11 cellular contexts compared by ENCODE assay signal in the genomic region with DNA sequence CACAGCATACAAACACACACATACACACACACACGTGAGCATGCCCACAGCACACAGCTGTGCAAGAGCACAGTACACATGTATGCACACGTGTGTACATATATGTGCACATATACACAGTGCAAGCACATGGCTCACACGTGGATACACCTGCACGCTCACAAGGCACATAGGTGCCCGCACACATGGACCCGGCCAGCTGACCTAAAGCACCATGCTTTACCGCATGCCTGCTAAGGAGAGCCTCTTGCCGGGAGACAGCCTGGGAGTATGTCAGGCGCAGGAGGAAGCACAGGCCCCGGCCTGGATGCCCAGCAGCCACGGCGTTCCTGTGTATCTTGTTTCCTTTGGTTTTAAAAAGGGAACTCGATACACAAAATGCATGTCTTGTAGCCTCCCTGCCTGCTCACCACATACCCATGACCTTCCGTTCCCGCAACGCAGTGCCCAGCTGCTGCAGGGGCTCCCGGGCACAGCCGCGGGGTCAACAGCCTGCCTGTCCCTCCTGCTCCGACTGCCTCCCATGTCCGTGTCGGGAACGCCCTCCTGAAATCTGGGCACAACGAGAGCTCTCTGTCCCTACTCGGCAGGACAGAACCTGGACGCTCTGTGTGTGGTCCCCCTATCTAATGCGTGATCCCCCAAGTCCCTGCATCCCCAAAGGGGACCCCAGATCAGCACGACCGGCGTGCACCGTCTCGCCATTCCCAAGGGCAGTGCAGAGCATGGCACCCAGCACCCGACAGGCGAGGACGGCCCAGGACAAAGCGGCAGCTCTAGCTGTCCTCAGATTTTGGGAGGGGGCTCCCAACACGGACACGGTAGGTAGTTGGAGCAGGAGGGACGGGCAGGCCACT. TPM values are rescaled to one million over a fixed set of nuclear protein-coding genes. Genes with fewer than 3 reads are reported as not detected.
DNase-seq lines count a peak whose midpoint lies in the region; TF ChIP-seq lines count a peak whose summit lies in the region.
"Had no signal": no experiment of that assay in that cellular context is flagged by ENCODE, and none has a peak within 500 bp of the region (broad histone marks: within the 10 kb centered on the region; RNA-seq: fewer than 3 reads in every experiment).

No MANE protein-coding gene starts in this region.

- H3K9me2 ChIP-seq in SK-N-SH: no peaks in the 10 kb centered on the region

- no peaks in the 10 kb centered on the region for H4K20me1 ChIP-seq in SK-N-SH (ENCODE audit: insufficient read depth)

- H3K79me2 ChIP-seq in SK-N-SH (ENCODE audit: insufficient read depth): no peaks in the 10 kb centered on the region

- H3K9me3 ChIP-seq in liver (ENCODE audit: control insufficient read depth in 4 of 4, low read length in 3 of 4) (no peaks in the 10 kb centered on the region), thymus (ENCODE audit: control insufficient read depth) (no peaks in the 10 kb centered on the region), SK-N-SH (no peaks in the 10 kb centered on the region)

- peaks cover 8% of the 10 kb centered on the region for H3K27me3 Mint-ChIP-seq in activated naive CD4-positive, alpha-beta T cell treated with anti-CD3 and anti-CD28 coated beads, Interleukin-2, amount 10 ng/mL, durations not matched to agents 7 days and 5 days
- H3K27me3 Mint-ChIP-seq in activated T-helper 2 cell treated with anti-CD3 and anti-CD28 coated beads, Interferon-gamma antibody, Interleukin-2, Interleukin-4, amounts not matched to agents 10 μg/mL and 5 μg/mL and 100 μg/mL, durations not matched to agents 14 hours and 24 hours and 36 hours (ENCODE audit: low read depth): no peaks in the 10 kb centered on the region

- no peak for TF ChIP-seq RAD21 in liver (IDR thresholded peaks at IDR 0.05)
- no peak for TF ChIP-seq RAD21 in SK-N-SH (IDR thresholded peaks at IDR 0.05; ENCODE audit: low read length)

- H3F3A ChIP-seq in SK-N-SH (replicated peaks; ENCODE audit: insufficient read depth): no peaks in the 10 kb centered on the region

- H3K36me3 ChIP-seq in liver (ENCODE audit: control insufficient read depth in 4 of 4, insufficient read depth in 3 of 4, low read depth in 1 of 4, low read length in 3 of 4): no peaks in the 10 kb centered on the region
- no peaks in the 10 kb centered on the region for H3K36me3 ChIP-seq in thymus (ENCODE audit: control insufficient read depth, insufficient read depth)
- H3K36me3 ChIP-seq in SK-N-SH (replicated peaks in 1 of 2; ENCODE audit: control insufficient read depth in 1 of 2, insufficient read depth in 2 of 2, low read length in 1 of 2): no peaks in the 10 kb centered on the region

- intact Hi-C loops in activated T-helper 2 cell treated with anti-CD3 and anti-CD28 coated beads, Interferon-gamma antibody, Interleukin-2, Interleukin-4, amounts not matched to agents 10 μg/mL and 5 μg/mL and 100 μg/mL, durations not matched to agents 14 hours and 24 hours and 36 hours (cut with micrococcal nuclease): loop anchor here (5.0 kb wide), 2 partner anchors 101 to 496 kb away; a partner anchor contains a TSS

- H3K27me3 ChIP-seq in liver (ENCODE audit: control insufficient read depth in 4 of 4, insufficient read depth in 4 of 4, low read length in 3 of 4): no peaks in the 10 kb centered on the region
- no peaks in the 10 kb centered on the region for H3K27me3 ChIP-seq in thymus (ENCODE audit: control insufficient read depth, insufficient read depth)
- no peaks in the 10 kb centered on the region for H3K27me3 ChIP-seq in SK-N-SH (ENCODE audit: insufficient read depth)

- peaks cover 21% of the 10 kb centered on the region for H3K36me3 Mint-ChIP-seq in activated naive CD4-positive, alpha-beta T cell treated with anti-CD3 and anti-CD28 coated beads, Interleukin-2, amount 10 ng/mL, durations not matched to agents 7 days and 5 days
- peaks cover 15% of the 10 kb centered on the region for H3K36me3 Mint-ChIP-seq in activated T-helper 2 cell treated with anti-CD3 and anti-CD28 coated beads, Interferon-gamma antibody, Interleukin-2, Interleukin-4, amounts not matched to agents 10 μg/mL and 5 μg/mL and 100 μg/mL, durations not matched to agents 14 hours and 24 hours and 36 hours (ENCODE audit: low read depth)

- H3K4me2 ChIP-seq in SK-N-SH: no peak overlapping the region

- H3K4me3 ChIP-seq in liver (ENCODE audit: low read depth in 1 of 3, low read length in 3 of 3): peak overlapping the region; percentile 18 to 88 (median 62)
- H3K4me3 ChIP-seq in thymus (ENCODE audit: low read length): no peak overlapping the region
- no peak overlapping the region for H3K4me3 ChIP-seq in SK-N-SH (ENCODE audit: low read depth in 2 of 2, low read length in 1 of 2)

- CTCF ChIA-PET in activated naive CD4-positive, alpha-beta T cell treated with anti-CD3 and anti-CD28 coated beads, Interleukin-2, amount 10 ng/mL, durations not matched to agents 7 days and 5 days (lab: Charles Lee): interaction anchor here (1.0 to 1.4 kb wide), 3 partner anchors 32 to 185 kb away, joined by 3 read pairs; no protein-coding TSS in a partner anchor
- CTCF ChIA-PET in SK-N-SH (lab: Yijun Ruan, JAX): interaction anchor here (1.3 to 1.4 kb wide), 2 partner anchors 32 to 59 kb away, joined by 5 to 7 read pairs; no protein-coding TSS in a partner anchor

- DNase-seq in activated naive CD4-positive, alpha-beta T cell treated with anti-CD3 and anti-CD28 coated beads, Interleukin-2, amount 10 ng/mL, durations not matched to agents 7 days and 5 days: no peak
- DNase-seq in activated naive CD4-positive, alpha-beta T cell treated with anti-CD3 and anti-CD28 coated beads, Interleukin-2, amount 50 U/mL, for 16 hours: no peak
- no peak for DNase-seq in activated T-helper 2 cell treated with anti-CD3 and anti-CD28 coated beads, Interferon-gamma antibody, Interleukin-2, Interleukin-4, amounts not matched to agents 10 μg/mL and 5 μg/mL and 100 μg/mL, durations not matched to agents 14 hours and 24 hours and 36 hours (ENCODE audit: low spot score)
- no peak for DNase-seq in cerebellar cortex (ENCODE audit: low spot score)
- DNase-seq in SK-N-SH: no peak
- DNase-seq in DMS53 (lab: John Stamatoyannopoulos, UW): no peak
- DNase-seq: foreskin keratinocyte, NCI-H526 treated with DMSO at 0.1 percent for 48 hours had no signal

- peaks cover 72% of the 10 kb centered on the region for H3K4me1 Mint-ChIP-seq in activated naive CD4-positive, alpha-beta T cell treated with anti-CD3 and anti-CD28 coated beads, Interleukin-2, amount 10 ng/mL, durations not matched to agents 7 days and 5 days
- peaks cover 57% of the 10 kb centered on the region for H3K4me1 Mint-ChIP-seq in activated T-helper 2 cell treated with anti-CD3 and anti-CD28 coated beads, Interferon-gamma antibody, Interleukin-2, Interleukin-4, amounts not matched to agents 10 μg/mL and 5 μg/mL and 100 μg/mL, durations not matched to agents 14 hours and 24 hours and 36 hours (ENCODE audit: low read depth)

- TF ChIP-seq EP300 in SK-N-SH (IDR thresholded peaks at IDR 0.05; ENCODE audit: borderline replicate concordance in 1 of 2, low read depth in 1 of 2, low read length in 1 of 2): no peak

- WGBS in liver: 33% methylated on average over 39 of the region's 39 CpGs
- 47% methylated on average over 39 of the region's 39 CpGs for WGBS in thymus
- 92% methylated on average over 20 of the region's 39 CpGs for WGBS in SK-N-SH (ENCODE audit: low lambda C conversion rate)

- H3K9me3 Mint-ChIP-seq in activated naive CD4-positive, alpha-beta T cell treated with anti-CD3 and anti-CD28 coated beads, Interleukin-2, amount 10 ng/mL, durations not matched to agents 7 days and 5 days: no peaks in the 10 kb centered on the region
- H3K9me3 Mint-ChIP-seq in activated T-helper 2 cell treated with anti-CD3 and anti-CD28 coated beads, Interferon-gamma antibody, Interleukin-2, Interleukin-4, amounts not matched to agents 10 μg/mL and 5 μg/mL and 100 μg/mL, durations not matched to agents 14 hours and 24 hours and 36 hours: no peaks in the 10 kb centered on the region

- H3K4me1 ChIP-seq in liver (ENCODE audit: control insufficient read depth in 4 of 4, insufficient read depth in 4 of 4, low read length in 3 of 4): peaks cover 22 to 71% (median 56%) of the 10 kb centered on the region in 4 donors
- peaks cover 69% of the 10 kb centered on the region for H3K4me1 ChIP-seq in thymus (ENCODE audit: control insufficient read depth, insufficient read depth, low read length)
- peaks cover 0 to 2% of the 10 kb centered on the region in 2 experiments; a peak in 1 of 4 replicates for H3K4me1 ChIP-seq in SK-N-SH (ENCODE audit: control insufficient read depth in 1 of 2, insufficient read depth in 2 of 2, low read depth in 1 of 2, low read length in 1 of 2)
- H3K4me1 ChIP-seq: foreskin keratinocyte had no signal

- peak overlapping the region; percentile 98 for H3K27ac Mint-ChIP-seq in activated naive CD4-positive, alpha-beta T cell treated with anti-CD3 and anti-CD28 coated beads, Interleukin-2, amount 10 ng/mL, durations not matched to agents 7 days and 5 days
- H3K27ac Mint-ChIP-seq in activated T-helper 2 cell treated with anti-CD3 and anti-CD28 coated beads, Interferon-gamma antibody, Interleukin-2, Interleukin-4, amounts not matched to agents 10 μg/mL and 5 μg/mL and 100 μg/mL, durations not matched to agents 14 hours and 24 hours and 36 hours: peak overlapping the region; percentile 38

- H3K27ac ChIP-seq in liver (ENCODE audit: low read depth in 1 of 2, low read length in 2 of 2) (peak overlapping the region; percentile 93 to 96), thymus (ENCODE audit: low read depth) (peak overlapping the region; percentile 15), SK-N-SH (ENCODE audit: low read depth in 2 of 2, low read length in 1 of 2) (no peak overlapping the region)
- H3K27ac ChIP-seq: foreskin keratinocyte, parathyroid adenoma had no signal

- POLR2A ChIA-PET in SK-N-SH (lab: Yijun Ruan, JAX): no interaction called here

- TF ChIP-seq CTCF in liver (IDR thresholded peaks at IDR 0.05; ENCODE audit: low read depth, low read length, missing input control): no peak
- TF ChIP-seq CTCF in SK-N-SH (IDR thresholded peaks at IDR 0.05): no peak

- peak overlapping the region; percentile 44 for H3K4me3 Mint-ChIP-seq in activated naive CD4-positive, alpha-beta T cell treated with anti-CD3 and anti-CD28 coated beads, Interleukin-2, amount 10 ng/mL, durations not matched to agents 7 days and 5 days
- H3K4me3 Mint-ChIP-seq in activated T-helper 2 cell treated with anti-CD3 and anti-CD28 coated beads, Interferon-gamma antibody, Interleukin-2, Interleukin-4, amounts not matched to agents 10 μg/mL and 5 μg/mL and 100 μg/mL, durations not matched to agents 14 hours and 24 hours and 36 hours (ENCODE audit: low read depth): peak overlapping the region; percentile 51

- peak overlapping the region in 1 of 2 donors; percentile 54 for H3K9ac ChIP-seq in liver (ENCODE audit: low read depth in 1 of 2, low read length in 2 of 2)
- H3K9ac ChIP-seq in SK-N-SH: no peak overlapping the region
- H3K9ac ChIP-seq: parathyroid adenoma had no signal

- no peak overlapping the region for H2AFZ ChIP-seq in SK-N-SH (ENCODE audit: low read depth)
- H2AFZ ChIP-seq: parathyroid adenoma had no signal

RNA-seq across cellular contexts. Expression of a gene that starts 3.6 kb away (rescaled TPM):
- 31.1 and 31.9 TPM in 2 replicates for total RNA-seq in activated T-helper 2 cell treated with anti-CD3 and anti-CD28 coated beads, Interferon-gamma antibody, Interleukin-2, Interleukin-4, amounts not matched to agents 10 μg/mL and 5 μg/mL and 100 μg/mL, durations not matched to agents 14 hours and 24 hours and 36 hours
- 10 to 100 TPM; 27.1 to 64.2 TPM for total RNA-seq in liver
- polyA plus RNA-seq in liver (10 to 100 TPM; 12.3 to 30.8 TPM), thymus (23.5 TPM), SK-N-SH (2012; rRNA removed) (2.3 and 2.6 TPM in 2 replicates)
- 0.97 and 1.5 TPM in 2 replicates for polyA plus RNA-seq in SK-N-SH (2012; cell fraction: cytosol; rRNA removed)
- 7.4 and 9.0 TPM in 2 replicates for polyA plus RNA-seq in SK-N-SH (2012; cell fraction: nucleus; rRNA removed)

Comparison
In these comparisons a context has a peak if more than half of its experiments do, and no peak if none do; other contexts are left out.
1. H3K27ac ChIP-seq: peak in liver (2 of 2) and thymus (single experiment); none in SK-N-SH (0 of 2).
2. H3K4me3 ChIP-seq: peak in liver (3 of 3); none in thymus (single experiment) and SK-N-SH (0 of 2).